ENCODE assay signal across 1 cellular context in the genomic region with DNA sequence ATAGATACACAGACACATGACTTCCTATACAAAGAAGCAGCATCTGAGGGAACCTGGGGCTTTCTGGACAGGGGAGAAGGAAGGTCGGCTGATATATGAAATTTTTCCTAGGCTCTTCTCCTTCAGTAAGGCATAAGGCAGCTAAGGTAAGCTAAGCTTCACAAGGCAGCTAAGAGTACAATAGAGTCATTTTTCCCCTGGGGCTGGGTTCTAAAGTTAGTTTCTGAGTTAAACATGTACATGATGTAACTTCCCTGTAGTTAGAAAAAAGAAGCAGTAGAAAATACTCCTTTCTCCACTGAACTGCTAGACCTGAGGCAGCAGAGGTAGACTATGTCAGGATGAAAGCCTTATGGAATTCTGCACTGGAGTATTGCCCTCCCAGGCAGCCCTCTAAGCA.
TF ChIP-seq lines count a peak whose summit lies in the region.

No MANE protein-coding gene starts in this region.

TF ChIP-seq in GM12878, 131 proteins besides CTCF, POLR2A, EP300 and RAD21 (continued from another document):
- no peak for TF ChIP-seq JUND (IDR thresholded peaks at IDR 0.05; ENCODE audit: low read depth, low read length)
